Comparison of ENCODE assay signal across 22 cellular contexts in genomic region chr18:3960977-3961376, GRCh38.
DNase-seq lines count a peak whose midpoint lies in the region; ATAC-seq, FAIRE-seq and TF ChIP-seq lines count a peak whose summit lies in the region.
"Had no signal": no experiment of that assay in that cellular context is flagged by ENCODE, and none has a peak within 500 bp of the region (broad histone marks: within the 10 kb centered on the region; RNA-seq: fewer than 3 reads in every experiment).

No MANE protein-coding gene starts in this region.

- no peaks in the 10 kb centered on the region for H3K9me3 ChIP-seq in K562 (replicated peaks; ENCODE audit: control insufficient read depth, insufficient read depth, low read depth, low read length)
- H3K9me3 ChIP-seq: A549, Caco-2 had no signal

- no TSS peak for BruUV-seq in K562 (replicated peaks; lab: Mats Ljungman, UMichigan)

- in situ Hi-C loops in K562 (cut with MboI) = no loop called here

- no peak for TF ChIP-seq POLR2A in K562 (conservative IDR thresholded peaks at IDR 0.05)

- peak; percentile 39 for ATAC-seq in K562
- ATAC-seq in stimulated activated effector memory CD8-positive, alpha-beta T cell treated with anti-CD3 and anti-CD28 coated beads, Interleukin-12 subunit alpha, Interleukin-12 subunit beta, amount 100 ng/mL, for 72 hours = peak; percentile 58
- ATAC-seq in HG03378 (IDR thresholded peaks at IDR 0.05; ENCODE audit: unreplicated experiment) = no peak
- ATAC-seq: A549, HepG2 had no signal

- H3K4me2 ChIP-seq in K562 (ENCODE audit: insufficient read depth, low read length) = no peak overlapping the region
- H3K4me2 ChIP-seq: A549 had no signal

- no peaks in the 10 kb centered on the region for H3K79me2 ChIP-seq in K562 (ENCODE audit: control insufficient read depth, insufficient read depth, low read length)

- no peak overlapping the region for H2AFZ ChIP-seq in K562 (ENCODE audit: low read depth, low read length)
- H2AFZ ChIP-seq: GM23248 had no signal

- no peaks in the 10 kb centered on the region for H3K9me1 ChIP-seq in K562 (ENCODE audit: control insufficient read depth, insufficient read depth, low read length)

- H3K36me3 Mint-ChIP-seq in activated CD4-positive, alpha-beta T cell treated with anti-CD3 and anti-CD28 coated beads, Interleukin-2, amount 10 ng/mL, durations not matched to agents 24 days and 14 days (ENCODE audit: low read depth) = no peaks in the 10 kb centered on the region
- H3K36me3 Mint-ChIP-seq in stimulated activated effector memory CD8-positive, alpha-beta T cell treated with anti-CD3 and anti-CD28 coated beads, Interleukin-12 subunit alpha, Interleukin-12 subunit beta, amount 100 ng/mL, for 72 hours = no peaks in the 10 kb centered on the region
- no peaks in the 10 kb centered on the region for H3K36me3 Mint-ChIP-seq in immature natural killer cell
- H3K36me3 Mint-ChIP-seq: IgD-negative memory B cell had no signal

- TF ChIP-seq EP300 in K562 (IDR thresholded peaks at IDR 0.05; ENCODE audit: low read length) = no peak

- WGBS in K562 (ENCODE audit: insufficient coverage, low coverage, missing lambda C conversion rate) = 3% methylated on average over 6 of the region's 7 CpGs

- peaks cover 1% of the 10 kb centered on the region for H3K27me3 Mint-ChIP-seq in activated CD4-positive, alpha-beta T cell treated with anti-CD3 and anti-CD28 coated beads, Interleukin-2, amount 10 ng/mL, durations not matched to agents 24 days and 14 days
- H3K27me3 Mint-ChIP-seq in immature natural killer cell (ENCODE audit: low read depth in 3 of 3) = peaks cover 0 to 4% (median 4%) of the 10 kb centered on the region in 3 donors

- peak; percentile 39 for DNase-seq in activated CD4-positive, alpha-beta T cell treated with anti-CD3 and anti-CD28 coated beads, Interleukin-2, amount 10 ng/mL, durations not matched to agents 24 days and 14 days
- DNase-seq in activated CD4-positive, alpha-beta T cell treated with anti-CD3 and anti-CD28 coated beads, Interleukin-2, amount 50 U/mL, for 1 hour = no peak
- DNase-seq in K562 (ENCODE audit: extremely low read depth in 1 of 4, low spot score in 3 of 4) = no peak
- no peak for DNase-seq in stimulated activated effector memory CD8-positive, alpha-beta T cell treated with anti-CD3 and anti-CD28 coated beads, Interleukin-12 subunit alpha, Interleukin-12 subunit beta, amount 100 ng/mL, for 72 hours (ENCODE audit: low spot score in 2 of 2)
- DNase-seq in NCI-H446 (lab: John Stamatoyannopoulos, UW) = no peak
- no peak for DNase-seq in immature natural killer cell
- DNase-seq: AML-193; Caco-2; CD4-positive, alpha-beta T cell; GDM1; GM23248; HCEC 1CT had no signal

- no peak overlapping the region for H3K27ac Mint-ChIP-seq in activated CD4-positive, alpha-beta T cell treated with anti-CD3 and anti-CD28 coated beads, Interleukin-2, amount 10 ng/mL, durations not matched to agents 24 days and 14 days
- H3K27ac Mint-ChIP-seq in stimulated activated effector memory CD8-positive, alpha-beta T cell treated with anti-CD3 and anti-CD28 coated beads, Interleukin-12 subunit alpha, Interleukin-12 subunit beta, amount 100 ng/mL, for 72 hours = no peak overlapping the region
- no peak overlapping the region for H3K27ac Mint-ChIP-seq in immature natural killer cell
- H3K27ac Mint-ChIP-seq: CD4-positive, alpha-beta T cell; IgD-negative memory B cell had no signal

- H4K20me1 ChIP-seq in K562 (replicated peaks; ENCODE audit: control insufficient read depth, insufficient read depth, low read length) = no peaks in the 10 kb centered on the region

- TF ChIP-seq RAD21 in K562 (CRISPR knock-in tag; conservative IDR thresholded peaks at IDR 0.05 in 1 of 2, IDR thresholded peaks at IDR 0.05 in 1 of 2) = no peak

- no peaks in the 10 kb centered on the region for H3K4me1 Mint-ChIP-seq in activated CD4-positive, alpha-beta T cell treated with anti-CD3 and anti-CD28 coated beads, Interleukin-2, amount 10 ng/mL, durations not matched to agents 24 days and 14 days
- H3K4me1 Mint-ChIP-seq in stimulated activated effector memory CD8-positive, alpha-beta T cell treated with anti-CD3 and anti-CD28 coated beads, Interleukin-12 subunit alpha, Interleukin-12 subunit beta, amount 100 ng/mL, for 72 hours = no peaks in the 10 kb centered on the region
- no peaks in the 10 kb centered on the region for H3K4me1 Mint-ChIP-seq in immature natural killer cell
- H3K4me1 Mint-ChIP-seq: IgD-negative memory B cell had no signal

- H3K36me3 ChIP-seq in K562 (ENCODE audit: control insufficient read depth, insufficient read depth, low read length) = no peaks in the 10 kb centered on the region

- no peak overlapping the region for H3K27ac ChIP-seq in K562 (ENCODE audit: extremely low read depth, low read depth, low read length)
- H3K27ac ChIP-seq: 22Rv1, C4-2B, GM23248 had no signal

- H3K9me3 Mint-ChIP-seq in activated CD4-positive, alpha-beta T cell treated with anti-CD3 and anti-CD28 coated beads, Interleukin-2, amount 10 ng/mL, durations not matched to agents 24 days and 14 days = no peaks in the 10 kb centered on the region
- H3K9me3 Mint-ChIP-seq in stimulated activated effector memory CD8-positive, alpha-beta T cell treated with anti-CD3 and anti-CD28 coated beads, Interleukin-12 subunit alpha, Interleukin-12 subunit beta, amount 100 ng/mL, for 72 hours = no peaks in the 10 kb centered on the region
- H3K9me3 Mint-ChIP-seq in immature natural killer cell = peaks cover 0 to 3% (median 0%) of the 10 kb centered on the region in 6 donors
- H3K9me3 Mint-ChIP-seq: CD4-positive, alpha-beta T cell had no signal

- no peak overlapping the region for H3K4me3 Mint-ChIP-seq in activated CD4-positive, alpha-beta T cell treated with anti-CD3 and anti-CD28 coated beads, Interleukin-2, amount 10 ng/mL, durations not matched to agents 24 days and 14 days
- no peak overlapping the region for H3K4me3 Mint-ChIP-seq in stimulated activated effector memory CD8-positive, alpha-beta T cell treated with anti-CD3 and anti-CD28 coated beads, Interleukin-12 subunit alpha, Interleukin-12 subunit beta, amount 100 ng/mL, for 72 hours
- no peak overlapping the region for H3K4me3 Mint-ChIP-seq in immature natural killer cell
- H3K4me3 Mint-ChIP-seq: CD4-positive, alpha-beta T cell had no signal

- no peak for FAIRE-seq in K562 (lab: Jason Lieb, UNC)
- FAIRE-seq: A549, D721Med, GM12892, GM18507, H54, HepG2 had no signal

- POLR2A ChIA-PET in K562 (lab: Yijun Ruan, JAX) = no interaction called here

- CTCF ChIA-PET in K562 (lab: Yijun Ruan, JAX; ENCODE audit: low intra/inter-chr PET ratio) = no interaction called here

- intact Hi-C loops in activated CD4-positive, alpha-beta T cell treated with anti-CD3 and anti-CD28 coated beads, Interleukin-2, amount 10 ng/mL, durations not matched to agents 24 days and 14 days (cut with micrococcal nuclease) = no loop called here
- intact Hi-C loops in K562 (cut with micrococcal nuclease) = no loop called here

- H3K9ac ChIP-seq in K562 (ENCODE audit: insufficient read depth in 1 of 2, low read depth in 2 of 2, low read length in 2 of 2) = no peak overlapping the region
- H3K9ac ChIP-seq: GM23248 had no signal

- TF ChIP-seq CTCF in K562 (IDR thresholded peaks at IDR 0.05 in 2 of 3, conservative IDR thresholded peaks at IDR 0.05 in 1 of 3; ENCODE audit: insufficient read depth in 2 of 3, low read depth in 1 of 3, low read length in 3 of 3) = no peak

- H3K4me3 ChIP-seq in K562 = no peak overlapping the region
- H3K4me3 ChIP-seq: A549, GM23248 had no signal

- H3K27me3 ChIP-seq in K562 (ENCODE audit: control insufficient read depth in 2 of 2, insufficient read depth in 2 of 2, low read length in 2 of 2) = peaks cover 0 to 6% of the 10 kb centered on the region in 2 experiments; a peak in 1 of 5 replicates

- no peaks in the 10 kb centered on the region for H3K4me1 ChIP-seq in K562 (replicated peaks in 1 of 2; ENCODE audit: control insufficient read depth in 2 of 2, insufficient read depth in 2 of 2, low read length in 2 of 2)
- H3K4me1 ChIP-seq: Caco-2 had no signal

TF ChIP-seq in K562, 482 proteins besides CTCF, POLR2A, EP300 and RAD21:
- TF ChIP-seq NR3C1 (CRISPR knock-in tag; IDR thresholded peaks at IDR 0.05) (no peak), MNT (conservative IDR thresholded peaks at IDR 0.05) (no peak), HLTF (IDR thresholded peaks at IDR 0.05) (no peak), BACH1 (tag; IDR thresholded peaks at IDR 0.05) (no peak), MEF2D (tag; conservative IDR thresholded peaks at IDR 0.05; ENCODE audit: low read depth) (no peak), CBX1 (IDR thresholded peaks at IDR 0.05; ENCODE audit: low read depth) (no peak), ZNF511 (CRISPR knock-in tag; IDR thresholded peaks at IDR 0.05) (no peak), ZNF551 (CRISPR knock-in tag; IDR thresholded peaks at IDR 0.05) (no peak)
TF ChIP-seq in K562: peak in this region for 0.
